Comparison of ENCODE assay signal across 11 cellular contexts in the genomic region with DNA sequence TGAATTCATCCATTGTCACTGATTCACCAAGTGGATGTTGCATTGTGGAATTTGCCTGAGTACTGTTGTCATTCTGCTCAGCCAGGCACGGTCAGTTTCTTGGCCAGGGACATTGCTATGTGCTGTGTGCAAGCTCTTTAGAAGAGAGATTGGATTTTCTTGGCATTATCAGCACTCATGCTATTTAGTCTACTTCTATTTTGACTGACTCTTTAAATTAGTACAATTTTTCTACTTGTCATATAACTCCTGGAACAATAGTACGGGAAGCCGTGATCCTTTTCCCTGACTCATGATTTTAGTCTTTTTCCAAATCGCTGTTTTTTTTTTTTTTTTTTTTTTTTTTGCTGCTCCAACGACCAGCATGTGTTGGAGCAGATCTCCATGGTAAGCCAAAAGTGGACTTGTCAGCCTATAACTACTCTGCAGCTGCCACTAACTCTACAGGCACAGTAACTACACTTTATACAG.
DNase-seq lines count a peak whose midpoint lies in the region; ATAC-seq and TF ChIP-seq lines count a peak whose summit lies in the region.
"Had no signal": no experiment of that assay in that cellular context is flagged by ENCODE, and none has a peak within 500 bp of the region (broad histone marks: within the 10 kb centered on the region; RNA-seq: fewer than 3 reads in every experiment).

No MANE protein-coding gene starts in this region.

- DNase-seq in stimulated activated naive CD8-positive, alpha-beta T cell treated with anti-CD3 and anti-CD28 coated beads, Interleukin-15, Interleukin-2, amounts not matched to agents 100 U/mL and 50 U/mL, for 24 hours, result no peak
- peak; percentile 77 for DNase-seq in epithelial cell of proximal tubule (ENCODE audit: low read depth)
- no peak for DNase-seq in naive B cell
- no peak for DNase-seq in stimulated activated naive CD4-positive, alpha-beta T cell treated with Interleukin-2 at 50 U/mL for 16 hours (lab: John Stamatoyannopoulos, UW)
- no peak for DNase-seq in cerebellar cortex (ENCODE audit: low spot score)
- no peak for DNase-seq in NCI-H2196 treated with DMSO at 0.1 percent for 48 hours (lab: John Stamatoyannopoulos, UW; ENCODE audit: unreplicated experiment)
- DNase-seq in GM23248, result no peak
- DNase-seq: HCEC 1CT, NCI-H2081 treated with DMSO at 0.1 percent for 48 hours had no signal

- no peaks in the 10 kb centered on the region for H3K9me3 ChIP-seq in GM23248 (ENCODE audit: low read depth)
- H3K9me3 ChIP-seq: BLaER1 treated with 17β-estradiol and CSF1 and Interleukin-3, amounts not matched to agents 10 nM and 100 nM had no signal

- H3K9ac ChIP-seq in GM23248, result no peak overlapping the region
- H3K9ac ChIP-seq: BLaER1 treated with 17β-estradiol and CSF1 and Interleukin-3, amounts not matched to agents 10 nM and 100 nM had no signal

- no peak overlapping the region for H2AFZ ChIP-seq in GM23248

- H3K4me3 Mint-ChIP-seq in stimulated activated naive CD8-positive, alpha-beta T cell treated with anti-CD3 and anti-CD28 coated beads, Interleukin-15, Interleukin-2, amounts not matched to agents 100 ng/mL and 50 ng/mL, for 24 hours, result peak overlapping the region; percentile 60
- H3K4me3 Mint-ChIP-seq in naive B cell, result peak overlapping the region in 3 of 8 donors; percentile 49 to 81 (median 70)

- no peak overlapping the region for H3K27ac ChIP-seq in GM23248
- H3K27ac ChIP-seq: BLaER1 treated with 17β-estradiol and CSF1 and Interleukin-3, amounts not matched to agents 10 nM and 100 nM had no signal

- H3K4me1 ChIP-seq in GM23248 (ENCODE audit: insufficient read depth), result no peaks in the 10 kb centered on the region

- H3K27me3 Mint-ChIP-seq in stimulated activated naive CD8-positive, alpha-beta T cell treated with anti-CD3 and anti-CD28 coated beads, Interleukin-15, Interleukin-2, amounts not matched to agents 100 ng/mL and 50 ng/mL, for 24 hours, result no peaks in the 10 kb centered on the region
- no peaks in the 10 kb centered on the region for H3K27me3 Mint-ChIP-seq in naive B cell

- in situ Hi-C loops in GM23248 (cut with MboI), result no loop called here

- no peak overlapping the region for H3K4me2 ChIP-seq in GM23248 (ENCODE audit: unreplicated experiment)
- H3K4me2 ChIP-seq: BLaER1 treated with 17β-estradiol and CSF1 and Interleukin-3, amounts not matched to agents 10 nM and 100 nM had no signal

- peaks cover 90% of the 10 kb centered on the region for H3K4me1 Mint-ChIP-seq in stimulated activated naive CD8-positive, alpha-beta T cell treated with anti-CD3 and anti-CD28 coated beads, Interleukin-15, Interleukin-2, amounts not matched to agents 100 ng/mL and 50 ng/mL, for 24 hours (ENCODE audit: low read depth)
- H3K4me1 Mint-ChIP-seq in naive B cell, result peaks cover 13 to 31% (median 28%) of the 10 kb centered on the region in 3 donors

- peaks cover 90% of the 10 kb centered on the region for H3K36me3 Mint-ChIP-seq in stimulated activated naive CD8-positive, alpha-beta T cell treated with anti-CD3 and anti-CD28 coated beads, Interleukin-15, Interleukin-2, amounts not matched to agents 100 ng/mL and 50 ng/mL, for 24 hours (ENCODE audit: low read depth)
- peaks cover 14 to 32% of the 10 kb centered on the region in 2 donors for H3K36me3 Mint-ChIP-seq in naive B cell

- H3K36me3 ChIP-seq in GM23248 (ENCODE audit: low read depth), result peaks cover 38% of the 10 kb centered on the region; the same call in 1 of the 2 replicates

- ATAC-seq in stimulated activated naive CD8-positive, alpha-beta T cell treated with anti-CD3 and anti-CD28 coated beads, Interleukin-15, Interleukin-2, amounts not matched to agents 100 U/mL and 50 U/mL, for 24 hours, result no peak
- no peak for ATAC-seq in naive B cell (ENCODE audit: low read depth in 2 of 2)

- WGBS in GM23248 (ENCODE audit: low coverage in 1 of 2, low lambda C conversion rate in 2 of 2, missing lambda C conversion rate in 2 of 2), 2 experiments, result 81 to 85% methylated on average over 5 of the region's 5 CpGs

- H3F3A ChIP-seq in GM23248 (ENCODE audit: insufficient read depth), result no peaks in the 10 kb centered on the region

- H3K79me2 ChIP-seq in GM23248 (ENCODE audit: insufficient read depth), result no peaks in the 10 kb centered on the region

- H3K27me3 ChIP-seq in GM23248 (replicated peaks; ENCODE audit: insufficient read depth), result no peaks in the 10 kb centered on the region
- H3K27me3 ChIP-seq: BLaER1 treated with 17β-estradiol and CSF1 and Interleukin-3, amounts not matched to agents 10 nM and 100 nM had no signal

- no peaks in the 10 kb centered on the region for H3K9me2 ChIP-seq in GM23248 (ENCODE audit: insufficient read depth)

- H3K4me3 ChIP-seq in epithelial cell of proximal tubule (ENCODE audit: low read depth, low read length) (no peak overlapping the region), GM23248 (no peak overlapping the region)
- H3K4me3 ChIP-seq: BLaER1 treated with 17β-estradiol and CSF1 and Interleukin-3, amounts not matched to agents 10 nM and 100 nM had no signal

- H3K27ac Mint-ChIP-seq in stimulated activated naive CD8-positive, alpha-beta T cell treated with anti-CD3 and anti-CD28 coated beads, Interleukin-15, Interleukin-2, amounts not matched to agents 100 ng/mL and 50 ng/mL, for 24 hours, result peak overlapping the region; percentile 96
- peak overlapping the region; percentile 93 to 97 (median 95) for H3K27ac Mint-ChIP-seq in naive B cell

- H3K9me3 Mint-ChIP-seq in stimulated activated naive CD8-positive, alpha-beta T cell treated with anti-CD3 and anti-CD28 coated beads, Interleukin-15, Interleukin-2, amounts not matched to agents 100 ng/mL and 50 ng/mL, for 24 hours, result no peaks in the 10 kb centered on the region
- H3K9me3 Mint-ChIP-seq in naive B cell, result no peaks in the 10 kb centered on the region

- no peak for TF ChIP-seq CTCF in epithelial cell of proximal tubule (conservative IDR thresholded peaks at IDR 0.05; ENCODE audit: low read depth, low read length)

- no peaks in the 10 kb centered on the region for H4K20me1 ChIP-seq in GM23248 (ENCODE audit: insufficient read depth)
